In the genomic region with DNA sequence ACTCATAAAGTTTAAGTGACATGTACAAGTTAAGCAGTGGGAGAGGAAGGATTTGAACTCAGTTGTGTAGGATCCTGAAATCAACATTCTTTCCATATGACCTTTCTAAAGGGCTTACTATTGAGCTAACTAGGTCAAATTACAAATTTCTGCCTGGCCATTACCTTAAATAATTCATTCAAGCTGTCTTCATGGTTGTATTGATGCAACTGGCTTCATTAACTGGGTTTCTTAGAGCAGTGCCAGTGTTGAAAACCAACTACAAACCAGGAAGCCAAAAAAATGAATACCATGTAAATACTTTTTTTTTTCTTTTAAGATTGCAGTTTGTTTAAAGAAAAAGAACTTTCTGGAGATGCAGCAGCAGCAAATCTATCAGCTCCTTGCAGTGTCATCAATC, we compare ENCODE assay signal across 17 cellular contexts.
DNase-seq lines count a peak whose midpoint lies in the region; ATAC-seq and TF ChIP-seq lines count a peak whose summit lies in the region.
"Had no signal": no experiment of that assay in that cellular context is flagged by ENCODE, and none has a peak within 500 bp of the region (broad histone marks: within the 10 kb centered on the region; RNA-seq: fewer than 3 reads in every experiment).

No MANE protein-coding gene starts in this region.

- H3K9me3 ChIP-seq in PC-3 (ENCODE audit: low read length) (no peaks in the 10 kb centered on the region), right lobe of liver (no peaks in the 10 kb centered on the region)
- H3K9me3 ChIP-seq: BLaER1 had no signal

- POLR2A ChIA-PET in PC-3 (lab: Charles Lee; ENCODE audit: unreplicated experiment) = no interaction called here

- H3K4me2 ChIP-seq in PC-3 (ENCODE audit: low read length) = no peak overlapping the region
- H3K4me2 ChIP-seq: BLaER1 had no signal

- no peaks in the 10 kb centered on the region for H3F3A ChIP-seq in PC-3 (ENCODE audit: low read length, unreplicated experiment)

- no peaks in the 10 kb centered on the region for H3K9me2 ChIP-seq in PC-3 (replicated peaks; ENCODE audit: low read length)

- H3K27ac ChIP-seq in VCaP = 0 out of 2 replicates have a peak overlapping the region, but pooled peaks have one; percentile 1
- no peak overlapping the region for H3K27ac ChIP-seq in PC-3 (ENCODE audit: low read length)
- H3K27ac ChIP-seq in right lobe of liver = no peak overlapping the region
- H3K27ac ChIP-seq: BLaER1 had no signal

- H3K79me2 ChIP-seq in PC-3 (ENCODE audit: low read length) = no peaks in the 10 kb centered on the region

- H2AFZ ChIP-seq in PC-3 (ENCODE audit: low read length) = no peak overlapping the region

- TF ChIP-seq CTCF in AG10803 (conservative IDR thresholded peaks at IDR 0.05; ENCODE audit: low read length) (no peak), VCaP (conservative IDR thresholded peaks at IDR 0.05) (no peak), PC-3 (conservative IDR thresholded peaks at IDR 0.05; ENCODE audit: low read depth, low read length) (no peak), right lobe of liver (IDR thresholded peaks at IDR 0.05) (no peak)

- DNase-seq in AG10803 (ENCODE audit: low read depth) (peak; percentile 43), fibroblast of peridontal ligament (ENCODE audit: extremely low read depth) (peak; percentile 63), dedifferentiated amniotic fluid mesenchymal stem cell (ENCODE audit: extremely low spot score) (no peak), PC-3 (no peak), right lobe of liver (no peak)
- DNase-seq: ACHN; CD4-positive, alpha-beta memory T cell; DMS153; DMS79; GDM1; GOT3; H9; IMR-90 had no signal

- H4K20me1 ChIP-seq in PC-3 (ENCODE audit: low read length) = no peaks in the 10 kb centered on the region
- H4K20me1 ChIP-seq: BLaER1 had no signal

- ATAC-seq in PC-3 = no peak
- ATAC-seq in right lobe of liver = no peak
- no peak for ATAC-seq in GM19328 (IDR thresholded peaks at IDR 0.05; ENCODE audit: unreplicated experiment)
- ATAC-seq: K562 had no signal

- 0 out of 2 replicates have a peak, but pooled peaks cover 4% of the 10 kb centered on the region for H3K4me1 ChIP-seq in PC-3 (ENCODE audit: insufficient read depth, low read length)
- H3K4me1 ChIP-seq in right lobe of liver = no peaks in the 10 kb centered on the region

- intact Hi-C loops in PC-3 (cut with micrococcal nuclease) (no loop called here), right lobe of liver (cut with DNase I) (no loop called here)

- CTCF ChIA-PET in PC-3 (lab: Charles Lee) = no interaction called here

- H3K36me3 ChIP-seq in PC-3 (ENCODE audit: low read depth, low read length) (no peaks in the 10 kb centered on the region), right lobe of liver (no peaks in the 10 kb centered on the region)
- H3K36me3 ChIP-seq: BLaER1 had no signal

- H3K4me3 ChIP-seq in AG10803 (ENCODE audit: low read length) = no peak overlapping the region
- no peak overlapping the region for H3K4me3 ChIP-seq in PC-3 (ENCODE audit: low read length)
- no peak overlapping the region for H3K4me3 ChIP-seq in right lobe of liver
- H3K4me3 ChIP-seq: BLaER1, K562 had no signal

- H3K9ac ChIP-seq in PC-3 (ENCODE audit: low read length) = no peak overlapping the region
- H3K9ac ChIP-seq: BLaER1 had no signal

- no TSS peak for BruUV-seq in PC-3 (replicated peaks; lab: Mats Ljungman, UMichigan)

- TF ChIP-seq POLR2A in right lobe of liver (IDR thresholded peaks at IDR 0.05) = no peak

- H3K27me3 ChIP-seq in PC-3 (ENCODE audit: low read length) = peaks cover 14% of the 10 kb centered on the region
- no peaks in the 10 kb centered on the region for H3K27me3 ChIP-seq in right lobe of liver
- H3K27me3 ChIP-seq: BLaER1 had no signal

Comparison
In these comparisons a context has a peak if more than half of its experiments do, and no peak if none do; other contexts are left out.
1. DNase-seq: peak in AG10803 (single experiment) and fibroblast of peridontal ligament (single experiment); none in dedifferentiated amniotic fluid mesenchymal stem cell (single experiment), PC-3 (single experiment) and right lobe of liver (0 of 3).